Comparison of ENCODE assay signal across 15 cellular contexts in genomic region chr3:170741756-170742530, GRCh38.
DNase-seq lines count a peak whose midpoint lies in the region; ATAC-seq and TF ChIP-seq lines count a peak whose summit lies in the region.
"Had no signal": no experiment of that assay in that cellular context is flagged by ENCODE, and none has a peak within 500 bp of the region (broad histone marks: within the 10 kb centered on the region; RNA-seq: fewer than 3 reads in every experiment).

No MANE protein-coding gene starts in this region.

- H3K36me3 ChIP-seq in psoas muscle (ENCODE audit: insufficient read depth in 1 of 2, low read depth in 1 of 2) (no peaks in the 10 kb centered on the region), mucosa of descending colon (ENCODE audit: low read depth) (no peaks in the 10 kb centered on the region)

- no peaks in the 10 kb centered on the region for H3K27me3 ChIP-seq in psoas muscle (ENCODE audit: insufficient read depth in 3 of 3, low read length in 2 of 3)

- POLR2A ChIA-PET in RWPE1 (lab: Yijun Ruan, JAX; ENCODE audit: low non-redundant PET), result interaction anchor here (0.6 kb wide), 1 partner anchor 146 kb away, joined by 6 read pairs; no protein-coding TSS in a partner anchor

- H3K4me1 ChIP-seq in psoas muscle (no peaks in the 10 kb centered on the region), mucosa of descending colon (ENCODE audit: low read depth) (no peaks in the 10 kb centered on the region)

- DNase-seq in EH (ENCODE audit: low read depth), result peak; percentile 51
- DNase-seq in RWPE1 (ENCODE audit: low spot score), result peak; percentile 20
- no peak for DNase-seq in epithelial cell of prostate (ENCODE audit: low read depth, low spot score)
- no peak for DNase-seq in psoas muscle
- no peak for DNase-seq in mucosa of descending colon
- no peak for DNase-seq in AG08395 (ENCODE audit: low spot score)
- DNase-seq: activated CD4-positive, CD25-positive, alpha-beta regulatory T cell treated with anti-CD3 and anti-CD28 coated beads, Interleukin-2, amount 50 U/mL, for 72 hours; activated T-cell treated with anti-CD3 and anti-CD28 coated beads, Interleukin-2, amount 50 U/mL, for 4 hours; effector memory CD8-positive, alpha-beta T cell; GF-D8; Kasumi-1; stimulated activated CD4-positive, alpha-beta T cell treated with anti-CD3 and anti-CD28 coated beads, Interleukin-1b, Interleukin-23, amount 100 ng/mL, for 48 hours; T-cell had no signal

- H3K27ac ChIP-seq in RWPE1 (no peak overlapping the region), epithelial cell of prostate (peak overlapping the region; percentile 36), psoas muscle (peak overlapping the region; percentile 41)

- intact Hi-C loops in psoas muscle (cut with DNase I) (no loop called here), mucosa of descending colon (cut with DNase I, micrococcal nuclease) (no loop called here)

- TF ChIP-seq CTCF in RWPE1 (conservative IDR thresholded peaks at IDR 0.05; ENCODE audit: low read depth) (no peak), psoas muscle (IDR thresholded peaks at IDR 0.05) (no peak), mucosa of descending colon (IDR thresholded peaks at IDR 0.05) (no peak)

- no peak for ATAC-seq in psoas muscle
- ATAC-seq in GM19351 (IDR thresholded peaks at IDR 0.05; ENCODE audit: unreplicated experiment), result no peak
- no peak for ATAC-seq in HG02610 (IDR thresholded peaks at IDR 0.05; ENCODE audit: unreplicated experiment)
- ATAC-seq in mucosa of descending colon, result no peak
- ATAC-seq: activated T-cell treated with anti-CD3 and anti-CD28 coated beads, Interleukin-2, amount 50 U/mL, for 4 hours; effector memory CD8-positive, alpha-beta T cell; T-cell had no signal

- H3K9me3 ChIP-seq in psoas muscle (no peaks in the 10 kb centered on the region), mucosa of descending colon (no peaks in the 10 kb centered on the region)

- H3K4me3 ChIP-seq in psoas muscle (no peak overlapping the region), mucosa of descending colon (no peak overlapping the region)

- CTCF ChIA-PET in RWPE1 (lab: Yijun Ruan, JAX), result interaction anchor here (0.5 to 0.7 kb wide), 4 partner anchors 75 to 543 kb away, joined by 3 read pairs; no protein-coding TSS in a partner anchor

- WGBS in psoas muscle, 3 donors, result 30 to 41% (median 30%) methylated on average over 2 of the region's 2 CpGs

Comparison
In these comparisons a context has a peak if more than half of its experiments do, and no peak if none do; other contexts are left out.
1. DNase-seq: peak in EH (single experiment) and RWPE1 (single experiment); none in epithelial cell of prostate (single experiment), psoas muscle (0 of 2), mucosa of descending colon (0 of 3) and AG08395 (single experiment).